In the genomic region with DNA sequence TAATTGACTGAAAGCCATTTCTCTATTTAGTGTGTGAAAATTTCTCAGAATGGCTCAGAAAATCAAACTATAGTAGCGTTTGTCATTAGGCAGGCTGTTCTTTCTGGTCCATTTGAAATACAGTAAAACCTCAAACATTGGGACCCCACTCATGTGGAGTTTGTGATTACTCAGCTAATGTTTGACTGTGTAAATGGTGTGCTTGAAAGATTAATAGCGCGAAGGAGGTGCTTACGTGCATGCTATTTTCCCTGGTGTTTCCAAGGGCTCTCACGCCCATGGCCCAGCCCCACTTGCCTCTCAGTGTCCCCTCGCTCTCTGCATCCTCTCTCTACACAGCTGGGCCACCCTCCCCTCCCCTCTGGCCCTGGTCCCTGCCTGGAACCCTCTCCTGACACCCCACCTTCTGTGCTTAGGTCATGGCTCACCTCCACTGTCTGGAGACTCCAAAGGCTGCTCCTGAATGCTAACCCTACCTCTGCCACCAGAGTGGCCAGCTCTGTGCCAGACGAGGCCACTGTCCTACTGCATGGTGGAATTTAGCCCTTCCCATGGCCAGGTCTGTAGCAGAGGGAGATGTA, we compare ENCODE assay signal across 15 cellular contexts.
DNase-seq lines count a peak whose midpoint lies in the region; FAIRE-seq lines count a peak whose summit lies in the region.
"Had no signal": no experiment of that assay in that cellular context is flagged by ENCODE, and none has a peak within 500 bp of the region (broad histone marks: within the 10 kb centered on the region; RNA-seq: fewer than 3 reads in every experiment).

No MANE protein-coding gene starts in this region.

- peak; percentile 53 for DNase-seq in NCI-H510A treated with DMSO at 0.1 percent for 48 hours (lab: John Stamatoyannopoulos, UW)
- DNase-seq in NCI-H510A (lab: John Stamatoyannopoulos, UW) = no peak
- DNase-seq in DMS79 (lab: John Stamatoyannopoulos, UW) = peak; percentile 68
- DNase-seq in NCI-H345 (lab: John Stamatoyannopoulos, UW) = peak; percentile 26
- no peak for DNase-seq in G401 (ENCODE audit: low spot score)
- no peak for DNase-seq in glomerular visceral epithelial cell (ENCODE audit: extremely low spot score)
- DNase-seq: ACHN, AML-193, DMS 273 treated with DMSO at 0.1 percent for 48 hours, H7, NCI-H1694 treated with DMSO at 0.1 percent for 48 hours, NCI-H526, RPMI8226 had no signal

- peak; percentile 66 for FAIRE-seq in islet of Langerhans (lab: Jason Lieb, UNC)
- FAIRE-seq: HepG2 had no signal

- in situ Hi-C loops in G401 (cut with HindIII; ENCODE audit: low sequenced_read_pairs) = no loop called here

Comparison
In these comparisons a context has a peak if more than half of its experiments do, and no peak if none do; other contexts are left out.
1. DNase-seq: peak in NCI-H510A treated with DMSO at 0.1 percent for 48 hours (single experiment), DMS79 (single experiment) and NCI-H345 (single experiment); none in NCI-H510A (single experiment), G401 (single experiment) and glomerular visceral epithelial cell (single experiment).